ENCODE assay signal across 16 cellular contexts in the genomic region with DNA sequence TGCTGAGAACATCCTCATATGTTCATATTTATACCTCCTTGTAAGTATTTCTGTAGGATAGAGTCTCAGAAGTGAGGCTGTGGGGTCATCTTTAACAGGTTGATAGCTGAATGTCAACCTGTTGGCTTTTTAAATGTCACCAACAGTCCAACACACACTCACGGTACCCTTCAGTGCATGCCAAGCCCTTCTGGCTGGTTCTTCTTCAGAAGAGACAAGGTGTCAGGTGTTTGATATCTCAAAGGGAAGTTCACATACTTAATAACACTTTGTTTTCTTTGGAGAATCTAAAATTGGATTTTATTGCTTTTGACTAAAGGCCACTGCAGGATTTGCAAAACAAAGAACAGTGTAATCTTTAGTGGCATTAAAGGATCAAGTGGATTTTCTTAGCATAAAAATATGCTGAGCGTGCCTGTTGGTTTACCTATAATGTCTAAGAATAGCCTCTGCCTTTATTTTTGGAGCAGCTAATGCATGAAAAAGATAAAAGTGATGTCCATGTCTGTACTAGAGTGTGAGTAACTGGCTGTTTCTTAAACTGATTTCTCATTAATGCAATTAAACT. TPM values are rescaled to one million over a fixed set of nuclear protein-coding genes. Genes with fewer than 3 reads are reported as not detected.
DNase-seq lines count a peak whose midpoint lies in the region; ATAC-seq and FAIRE-seq lines count a peak whose summit lies in the region.
"Had no signal": no experiment of that assay in that cellular context is flagged by ENCODE, and none has a peak within 500 bp of the region (broad histone marks: within the 10 kb centered on the region; RNA-seq: fewer than 3 reads in every experiment).

No MANE protein-coding gene starts in this region.

- H3K27ac Mint-ChIP-seq in CD4-positive, CD25-positive, alpha-beta regulatory T cell: peak overlapping the region in 2 of 3 donors; percentile 83 to 85
- H3K27ac Mint-ChIP-seq in activated naive CD8-positive, alpha-beta T cell treated with anti-CD3 and anti-CD28 coated beads, Interleukin-2, amount 50 U/mL, for 24 hours: peak overlapping the region; percentile 13
- peak overlapping the region in 7 of 9 donors; percentile 42 to 82 (median 71) for H3K27ac Mint-ChIP-seq in naive thymus-derived CD4-positive, alpha-beta T cell

- no peaks in the 10 kb centered on the region for H3K27me3 Mint-ChIP-seq in CD4-positive, CD25-positive, alpha-beta regulatory T cell
- H3K27me3 Mint-ChIP-seq in activated naive CD8-positive, alpha-beta T cell treated with anti-CD3 and anti-CD28 coated beads, Interleukin-2, amount 50 U/mL, for 24 hours: peaks cover 2% of the 10 kb centered on the region
- no peaks in the 10 kb centered on the region for H3K27me3 Mint-ChIP-seq in naive thymus-derived CD4-positive, alpha-beta T cell
- H3K27me3 Mint-ChIP-seq: memory B cell had no signal

- no peaks in the 10 kb centered on the region for H3K9me3 Mint-ChIP-seq in CD4-positive, CD25-positive, alpha-beta regulatory T cell
- no peaks in the 10 kb centered on the region for H3K9me3 Mint-ChIP-seq in activated naive CD8-positive, alpha-beta T cell treated with anti-CD3 and anti-CD28 coated beads, Interleukin-2, amount 50 U/mL, for 24 hours
- H3K9me3 Mint-ChIP-seq in naive thymus-derived CD4-positive, alpha-beta T cell: no peaks in the 10 kb centered on the region
- H3K9me3 Mint-ChIP-seq: memory B cell had no signal

- no peak overlapping the region for H3K27ac ChIP-seq in CD4-positive, CD25-positive, alpha-beta regulatory T cell (ENCODE audit: insufficient read depth, low read length, poor library complexity, severe bottlenecking)
- H3K27ac ChIP-seq in naive thymus-derived CD4-positive, alpha-beta T cell (ENCODE audit: low read depth, low read length): no peak overlapping the region
- H3K27ac ChIP-seq: parathyroid adenoma had no signal

- no peaks in the 10 kb centered on the region for H3K9me3 ChIP-seq in CD4-positive, CD25-positive, alpha-beta regulatory T cell (ENCODE audit: control insufficient read depth in 2 of 2, low read length in 2 of 2)
- no peaks in the 10 kb centered on the region for H3K9me3 ChIP-seq in naive thymus-derived CD4-positive, alpha-beta T cell (ENCODE audit: control insufficient read depth in 2 of 3, low read length in 3 of 3)

- intact Hi-C loops in naive thymus-derived CD4-positive, alpha-beta T cell (cut with micrococcal nuclease): loop anchor here in 1 of 2 donors (2.0 to 5.0 kb wide), 3 partner anchors 57 to 299 kb away; a partner anchor contains a TSS

- peak overlapping the region in 3 of 4 donors; percentile 33 to 82 (median 76) for H3K4me3 Mint-ChIP-seq in CD4-positive, CD25-positive, alpha-beta regulatory T cell
- peak overlapping the region; percentile 71 for H3K4me3 Mint-ChIP-seq in activated naive CD8-positive, alpha-beta T cell treated with anti-CD3 and anti-CD28 coated beads, Interleukin-2, amount 50 U/mL, for 24 hours
- H3K4me3 Mint-ChIP-seq in naive thymus-derived CD4-positive, alpha-beta T cell: peak overlapping the region in 8 of 10 donors; percentile 23 to 85 (median 60)
- H3K4me3 Mint-ChIP-seq: memory B cell had no signal

- H3K27me3 ChIP-seq in CD4-positive, CD25-positive, alpha-beta regulatory T cell (ENCODE audit: control insufficient read depth, insufficient read depth, low read length): no peaks in the 10 kb centered on the region
- H3K27me3 ChIP-seq in naive thymus-derived CD4-positive, alpha-beta T cell (ENCODE audit: control insufficient read depth in 2 of 2, insufficient read depth in 2 of 2, low read length in 2 of 2): no peaks in the 10 kb centered on the region

- peak; percentile 42 for FAIRE-seq in GM19239 (lab: Jason Lieb, UNC)

- CTCF ChIA-PET in naive thymus-derived CD4-positive, alpha-beta T cell (lab: Charles Lee): interaction anchor here (0.7 to 1.4 kb wide), 5 partner anchors 8 to 247 kb away, joined by 3 to 4 read pairs (median 3); a partner anchor contains a TSS

- peaks cover 21% of the 10 kb centered on the region for H3K36me3 Mint-ChIP-seq in CD4-positive, CD25-positive, alpha-beta regulatory T cell
- peaks cover 60% of the 10 kb centered on the region for H3K36me3 Mint-ChIP-seq in activated naive CD8-positive, alpha-beta T cell treated with anti-CD3 and anti-CD28 coated beads, Interleukin-2, amount 50 U/mL, for 24 hours (ENCODE audit: low read depth)
- peaks cover 0 to 22% (median 3%) of the 10 kb centered on the region in 5 donors for H3K36me3 Mint-ChIP-seq in naive thymus-derived CD4-positive, alpha-beta T cell
- H3K36me3 Mint-ChIP-seq: memory B cell had no signal

- peaks cover 12% of the 10 kb centered on the region for H3K36me3 ChIP-seq in CD4-positive, CD25-positive, alpha-beta regulatory T cell (ENCODE audit: control insufficient read depth, insufficient read depth, low read length)
- H3K36me3 ChIP-seq in naive thymus-derived CD4-positive, alpha-beta T cell (ENCODE audit: control insufficient read depth in 2 of 3, insufficient read depth in 3 of 3, low read length in 3 of 3): peaks cover 0 to 6% (median 0%) of the 10 kb centered on the region in 3 experiments

- H3K4me1 Mint-ChIP-seq in CD4-positive, CD25-positive, alpha-beta regulatory T cell: peaks cover 32 to 97% (median 70%) of the 10 kb centered on the region in 4 donors
- peaks cover 98% of the 10 kb centered on the region for H3K4me1 Mint-ChIP-seq in activated naive CD8-positive, alpha-beta T cell treated with anti-CD3 and anti-CD28 coated beads, Interleukin-2, amount 50 U/mL, for 24 hours
- peaks cover 66 to 95% (median 89%) of the 10 kb centered on the region in 7 donors for H3K4me1 Mint-ChIP-seq in naive thymus-derived CD4-positive, alpha-beta T cell

- in situ Hi-C loops in G401 (cut with HindIII; ENCODE audit: low sequenced_read_pairs): no loop called here

- no peak for DNase-seq in CD4-positive, CD25-positive, alpha-beta regulatory T cell
- no peak for DNase-seq in GM19239 (ENCODE audit: insufficient read length, low spot score)
- no peak for DNase-seq in activated naive CD8-positive, alpha-beta T cell treated with anti-CD3 and anti-CD28 coated beads, Interleukin-2, amount 50 U/mL, for 24 hours
- no peak for DNase-seq in naive thymus-derived CD4-positive, alpha-beta T cell
- DNase-seq in stimulated activated CD4-positive, alpha-beta T cell treated with anti-CD3 and anti-CD28 coated beads, Interleukin-4, amount 100 ng/mL, for 4 hours: no peak
- DNase-seq in NCI-H748 (lab: John Stamatoyannopoulos, UW; ENCODE audit: unreplicated experiment): no peak
- no peak for DNase-seq in G401 (ENCODE audit: low spot score)
- DNase-seq: AML-193; DMS79 treated with DMSO at 0.1 percent for 48 hours; IMR-90; NCI-H146; NCI-H510A; stimulated activated CD4-positive, alpha-beta T cell treated with anti-CD3 and anti-CD28 coated beads, Interleukin-15, amount 100 ng/mL, for 24 hours had no signal

- ATAC-seq in CD4-positive, CD25-positive, alpha-beta regulatory T cell (ENCODE audit: low read depth in 2 of 2): no peak
- ATAC-seq in activated naive CD8-positive, alpha-beta T cell treated with anti-CD3 and anti-CD28 coated beads, Interleukin-2, amount 50 U/mL, for 24 hours: no peak
- no peak for ATAC-seq in naive thymus-derived CD4-positive, alpha-beta T cell
- no peak for ATAC-seq in GM19463 (IDR thresholded peaks at IDR 0.05; ENCODE audit: unreplicated experiment)

- peaks cover 88% of the 10 kb centered on the region for H3K4me1 ChIP-seq in CD4-positive, CD25-positive, alpha-beta regulatory T cell (ENCODE audit: control insufficient read depth, insufficient read depth, low read length, poor library complexity, severe bottlenecking)
- H3K4me1 ChIP-seq in naive thymus-derived CD4-positive, alpha-beta T cell (ENCODE audit: control insufficient read depth in 2 of 2, insufficient read depth in 2 of 2, low read length in 2 of 2): peaks cover 77 to 82% of the 10 kb centered on the region in 2 donors
- H3K4me1 ChIP-seq: parathyroid adenoma had no signal

- POLR2A ChIA-PET in naive thymus-derived CD4-positive, alpha-beta T cell (lab: Charles Lee): interaction anchor here (0.5 to 4.7 kb wide), 5 partner anchors 8 to 60 kb away, joined by 3 to 23 read pairs (median 7); no protein-coding TSS in a partner anchor

- peak overlapping the region; percentile 46 for H3K4me3 ChIP-seq in CD4-positive, CD25-positive, alpha-beta regulatory T cell (ENCODE audit: low read depth, low read length)
- H3K4me3 ChIP-seq in naive thymus-derived CD4-positive, alpha-beta T cell (ENCODE audit: low read length): peak overlapping the region; percentile 53

RNA-seq across cellular contexts. Expression of a gene that starts 58.2 kb away (rescaled TPM):
- 12.6 TPM for total RNA-seq in CD4-positive, CD25-positive, alpha-beta regulatory T cell
- polyA plus RNA-seq in CD4-positive, CD25-positive, alpha-beta regulatory T cell: 10 to 100 TPM in 3 of 4 donors, 1 to 10 TPM in 1; 8.5 to 15.5 (median 11.3) TPM
- total RNA-seq in naive thymus-derived CD4-positive, alpha-beta T cell: 10 to 100 TPM in 3 of 5 experiments, 1 to 10 TPM in 2; 5.8 to 43.4 (median 12.6) TPM
- polyA plus RNA-seq in naive thymus-derived CD4-positive, alpha-beta T cell: 10 to 100 TPM in 1 of 2 donors, 1 to 10 TPM in 1; 4.9 to 11.6 TPM
- total RNA-seq in G401 (2014; rRNA removed; shearing (Covaris generic)): 117 and 144 TPM in 2 replicates

Comparison
In these comparisons a context has a peak if more than half of its experiments do, and no peak if none do; other contexts are left out.
1. H3K27ac Mint-ChIP-seq: peak in every context shown above with its lines; median percentile 84 in CD4-positive, CD25-positive, alpha-beta regulatory T cell; 71 in naive thymus-derived CD4-positive, alpha-beta T cell; 13 in activated naive CD8-positive, alpha-beta T cell treated with anti-CD3 and anti-CD28 coated beads, Interleukin-2, amount 50 U/mL, for 24 hours.